Comparison of ENCODE assay signal across 10 cellular contexts in genomic region chr11:23021287-23021863, GRCh38.
DNase-seq lines count a peak whose midpoint lies in the region; ATAC-seq and TF ChIP-seq lines count a peak whose summit lies in the region.
"Had no signal": no experiment of that assay in that cellular context is flagged by ENCODE, and none has a peak within 500 bp of the region (broad histone marks: within the 10 kb centered on the region; RNA-seq: fewer than 3 reads in every experiment).

No MANE protein-coding gene starts in this region.

- H3K4me1 ChIP-seq in lower lobe of right lung = no peaks in the 10 kb centered on the region
- H3K4me1 ChIP-seq: BLaER1 treated with 17β-estradiol and CSF1 and Interleukin-3, amounts not matched to agents 10 nM and 100 nM had no signal

- H3K4me3 Mint-ChIP-seq in brain = no peak overlapping the region
- H3K4me3 Mint-ChIP-seq: activated T-cell treated with anti-CD3 and anti-CD28 coated beads, Interleukin-2, amount 50 U/mL, for 72 hours had no signal

- H3K9me3 Mint-ChIP-seq in brain = no peaks in the 10 kb centered on the region
- H3K9me3 Mint-ChIP-seq: activated T-cell treated with anti-CD3 and anti-CD28 coated beads, Interleukin-2, amount 50 U/mL, for 72 hours had no signal

- no peaks in the 10 kb centered on the region for H3K36me3 Mint-ChIP-seq in brain

- no peaks in the 10 kb centered on the region for H3K4me1 Mint-ChIP-seq in brain

- H3K4me3 ChIP-seq in lower lobe of right lung = no peak overlapping the region
- H3K4me3 ChIP-seq: BLaER1 treated with 17β-estradiol and CSF1 and Interleukin-3, amounts not matched to agents 10 nM and 100 nM had no signal

- H3K9me3 ChIP-seq in lower lobe of right lung = no peaks in the 10 kb centered on the region
- H3K9me3 ChIP-seq: BLaER1 treated with 17β-estradiol and CSF1 and Interleukin-3, amounts not matched to agents 10 nM and 100 nM had no signal

- H3K27me3 Mint-ChIP-seq in brain = no peaks in the 10 kb centered on the region

- ATAC-seq in GM21576 (IDR thresholded peaks at IDR 0.05; ENCODE audit: unreplicated experiment) = peak; percentile 58
- no peak for ATAC-seq in lower lobe of right lung
- ATAC-seq: activated T-cell treated with anti-CD3 and anti-CD28 coated beads, Interleukin-2, amount 50 U/mL, for 72 hours had no signal

- H3K27ac ChIP-seq in lower lobe of right lung = no peak overlapping the region
- H3K27ac ChIP-seq: BLaER1 treated with 17β-estradiol and CSF1 and Interleukin-3, amounts not matched to agents 10 nM and 100 nM had no signal

- H3K27ac Mint-ChIP-seq in brain = peak overlapping the region in 1 of 5 experiments; percentile 4
- H3K27ac Mint-ChIP-seq: activated T-cell treated with anti-CD3 and anti-CD28 coated beads, Interleukin-2, amount 50 U/mL, for 72 hours had no signal

- DNase-seq in NCI-H2029 treated with DMSO at 0.1 percent for 48 hours (lab: John Stamatoyannopoulos, UW) (peak; percentile 1), NCI-H2029 (lab: John Stamatoyannopoulos, UW) (no peak), LHCN-M2 (ENCODE audit: low read depth) (peak; percentile 21), lower lobe of right lung (no peak), SIG-M5 (lab: John Stamatoyannopoulos, UW) (no peak)
- no peak for DNase-seq in activated CD4-positive, CD25-positive, alpha-beta regulatory T cell (lab: John Stamatoyannopoulos, UW)

- H3K27me3 ChIP-seq in lower lobe of right lung (ENCODE audit: low read depth) = no peaks in the 10 kb centered on the region
- H3K27me3 ChIP-seq: BLaER1 treated with 17β-estradiol and CSF1 and Interleukin-3, amounts not matched to agents 10 nM and 100 nM had no signal

- intact Hi-C loops in lower lobe of right lung (cut with DNase I) = no loop called here

- H3K36me3 ChIP-seq in lower lobe of right lung = no peaks in the 10 kb centered on the region
- H3K36me3 ChIP-seq: BLaER1 treated with 17β-estradiol and CSF1 and Interleukin-3, amounts not matched to agents 10 nM and 100 nM had no signal

- TF ChIP-seq CTCF in brain (conservative IDR thresholded peaks at IDR 0.05) (peak; percentile 78 to 91), lower lobe of right lung (IDR thresholded peaks at IDR 0.05) (peak; percentile 54)

Comparison
In these comparisons a context has a peak if more than half of its experiments do, and no peak if none do; other contexts are left out.
1. DNase-seq: peak in NCI-H2029 treated with DMSO at 0.1 percent for 48 hours (single experiment) and LHCN-M2 (single experiment); none in NCI-H2029 (single experiment), lower lobe of right lung (single experiment), SIG-M5 (single experiment) and activated CD4-positive, CD25-positive, alpha-beta regulatory T cell (0 of 4).